14 cellular contexts compared by ENCODE assay signal in genomic region chr19:45368737-45369340, GRCh38. TPM values are rescaled to one million over a fixed set of nuclear protein-coding genes. Genes with fewer than 3 reads are reported as not detected.
DNase-seq lines count a peak whose midpoint lies in the region; ATAC-seq and TF ChIP-seq lines count a peak whose summit lies in the region.
"Had no signal": no experiment of that assay in that cellular context is flagged by ENCODE, and none has a peak within 500 bp of the region (broad histone marks: within the 10 kb centered on the region; RNA-seq: fewer than 3 reads in every experiment).

No MANE protein-coding gene starts in this region.

- CTCF ChIA-PET in Caco-2 (lab: Charles Lee) = interaction anchor here (1.4 kb wide), 1 partner anchor 35 kb away, joined by 3 read pairs; no protein-coding TSS in a partner anchor

- peak overlapping the region; percentile 38 for H3K4me3 Mint-ChIP-seq in Caco-2 (ENCODE audit: unreplicated experiment)

- H3K9me3 ChIP-seq in Caco-2 = no peaks in the 10 kb centered on the region
- no peaks in the 10 kb centered on the region for H3K9me3 ChIP-seq in iPS-15b (ENCODE audit: control insufficient read depth, insufficient read depth, low read length)
- H3K9me3 ChIP-seq: SJSA1, transverse colon had no signal

- no peaks in the 10 kb centered on the region for H3K27me3 ChIP-seq in Caco-2 (replicated peaks; ENCODE audit: control insufficient read depth, insufficient read depth, low read length)
- H3K27me3 ChIP-seq in iPS-15b (ENCODE audit: control insufficient read depth, insufficient read depth, low read length) = no peaks in the 10 kb centered on the region
- H3K27me3 ChIP-seq: SJSA1, transverse colon had no signal

- H3K9me3 Mint-ChIP-seq in Caco-2 (ENCODE audit: unreplicated experiment) = no peaks in the 10 kb centered on the region
- H3K9me3 Mint-ChIP-seq: dendritic cell treated with granulocyte-macrophage colony-stimulating factor and Interleukin-4, amounts not matched to agents 40 ng/mL and 50 ng/mL, for 4 days had no signal

- no peaks in the 10 kb centered on the region for H3K27me3 Mint-ChIP-seq in Caco-2 (ENCODE audit: insufficient read depth, unreplicated experiment)
- H3K27me3 Mint-ChIP-seq: dendritic cell treated with granulocyte-macrophage colony-stimulating factor and Interleukin-4, amounts not matched to agents 40 ng/mL and 50 ng/mL, for 4 days had no signal

- peaks cover 7% of the 10 kb centered on the region for H3K4me1 Mint-ChIP-seq in Caco-2 (ENCODE audit: low read depth, unreplicated experiment)

- H3K4me1 ChIP-seq in Caco-2 (no peaks in the 10 kb centered on the region), iPS-15b (ENCODE audit: control insufficient read depth, insufficient read depth, low read length) (no peaks in the 10 kb centered on the region)

- ATAC-seq in GM18868 (IDR thresholded peaks at IDR 0.05; ENCODE audit: unreplicated experiment) = no peak

- peaks cover 37% of the 10 kb centered on the region for H3K36me3 Mint-ChIP-seq in Caco-2 (ENCODE audit: insufficient read depth, unreplicated experiment)

- no peak overlapping the region for H3K9ac ChIP-seq in iPS-15b (ENCODE audit: low read depth, low read length)

- DNase-seq in 8988T = peak; percentile 43
- no peak for DNase-seq in Caco-2
- DNase-seq in RKO (ENCODE audit: low spot score) = peak; percentile 34
- DNase-seq in retina = no peak
- DNase-seq in SHP77 treated with DMSO at 0.1 percent for 48 hours (lab: John Stamatoyannopoulos, UW) = no peak
- no peak for DNase-seq in NCI-H187 treated with DMSO at 0.1 percent for 48 hours (lab: John Stamatoyannopoulos, UW)
- DNase-seq: NCI-H2029 treated with DMSO at 0.1 percent for 48 hours; nucleus accumbens; stimulated activated CD4-positive, alpha-beta T cell treated with anti-CD3 and anti-CD28 coated beads, Interleukin-4, amount 100 ng/mL, for 4 hours; transverse colon had no signal

- intact Hi-C loops in Caco-2 (cut with micrococcal nuclease; ENCODE audit: unreplicated experiment) = no loop called here

- POLR2A ChIA-PET in Caco-2 (lab: Charles Lee) = no interaction called here

- H3K36me3 ChIP-seq in Caco-2 (ENCODE audit: control insufficient read depth, insufficient read depth, low read length) (no peaks in the 10 kb centered on the region), iPS-15b (ENCODE audit: control insufficient read depth, insufficient read depth, low read length) (peaks cover 25% of the 10 kb centered on the region)
- H3K36me3 ChIP-seq: transverse colon had no signal

- no TSS peak for BruUV-seq in Caco-2 (replicated peaks; lab: Mats Ljungman, UMichigan)

- no peak for TF ChIP-seq CTCF in Caco-2 (IDR thresholded peaks at IDR 0.05; ENCODE audit: insufficient read depth in 1 of 2, low read depth in 1 of 2, low read length in 1 of 2, severe bottlenecking in 1 of 2, unreplicated experiment in 1 of 2)

- no peak overlapping the region for H3K27ac Mint-ChIP-seq in Caco-2 (ENCODE audit: unreplicated experiment)

- no peak overlapping the region for H3K4me3 ChIP-seq in Caco-2 (ENCODE audit: low read depth, low read length)
- H3K4me3 ChIP-seq in iPS-15b (ENCODE audit: low read depth, low read length) = peak overlapping the region; percentile 82

RNA-seq across cellular contexts. Expression of gene ERCC2, which starts 1.5 kb away (rescaled TPM):
- 86.8 and 89.5 TPM in 2 replicates for total RNA-seq in Caco-2 (2022)

RNA-seq across cellular contexts. Expression of gene KLC3, which starts 28.3 kb away (rescaled TPM):
- total RNA-seq in Caco-2 (2022) = 7.1 and 10.2 TPM in 2 replicates
- total RNA-seq: transverse colon had no signal

RNA-seq across cellular contexts. Expression of gene PPP1R13L, which starts 36.0 kb away (rescaled TPM):
- total RNA-seq in Caco-2 (2022) = 65.8 and 68.6 TPM in 2 replicates

RNA-seq across cellular contexts. Expression of gene POLR1G, which starts 37.6 kb away (rescaled TPM):
- 27.7 and 31.1 TPM in 2 replicates for total RNA-seq in Caco-2 (2022)

RNA-seq across cellular contexts. Expression of gene CKM, which starts 46.2 kb away (rescaled TPM):
- total RNA-seq in Caco-2 (2022) = not detected in 2 replicates
- total RNA-seq: SJSA1 had no signal

Comparison
In these comparisons a context has a peak if more than half of its experiments do, and no peak if none do; other contexts are left out.
1. DNase-seq: peak in 8988T (single experiment) and RKO (single experiment); none in Caco-2 (0 of 2), retina (single experiment), SHP77 treated with DMSO at 0.1 percent for 48 hours (single experiment) and NCI-H187 treated with DMSO at 0.1 percent for 48 hours (single experiment).